9 cellular contexts compared by ENCODE assay signal in the genomic region with DNA sequence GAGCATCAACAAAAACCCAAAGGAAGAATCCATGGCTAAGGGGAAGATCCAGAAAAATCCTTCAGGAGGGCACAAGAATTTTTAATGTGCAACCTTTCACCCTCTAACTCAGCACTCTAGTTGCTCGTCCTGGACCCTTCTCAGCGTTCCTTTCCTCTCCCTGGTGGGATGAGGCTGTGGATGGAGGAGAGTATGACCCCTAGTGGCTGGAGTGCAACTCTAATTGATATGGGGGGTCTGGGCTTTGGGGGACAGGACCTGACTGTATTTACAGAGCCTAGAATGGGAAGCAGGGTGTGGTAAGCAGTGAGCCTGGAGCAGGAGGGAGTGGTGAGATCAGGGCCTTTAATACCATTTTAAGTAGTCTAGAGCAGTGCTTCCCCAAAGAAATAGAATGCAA.
DNase-seq lines count a peak whose midpoint lies in the region; ATAC-seq and TF ChIP-seq lines count a peak whose summit lies in the region.
"Had no signal": no experiment of that assay in that cellular context is flagged by ENCODE, and none has a peak within 500 bp of the region (broad histone marks: within the 10 kb centered on the region; RNA-seq: fewer than 3 reads in every experiment).

No MANE protein-coding gene starts in this region.

- H3K9ac ChIP-seq in MM.1S (ENCODE audit: low read length) (no peak overlapping the region), neuronal stem cell (ENCODE audit: low read depth, low read length, poor library complexity) (no peak overlapping the region)

- H2BK15ac ChIP-seq in neuronal stem cell (ENCODE audit: low read length), result no peak overlapping the region

- no peak overlapping the region for H3K4me3 Mint-ChIP-seq in effector memory CD8-positive, alpha-beta T cell
- no peak overlapping the region for H3K4me3 Mint-ChIP-seq in CD8-positive, alpha-beta memory T cell

- H3K27me3 ChIP-seq in MM.1S (replicated peaks; ENCODE audit: insufficient read depth, low read length), result no peaks in the 10 kb centered on the region
- H3K27me3 ChIP-seq in neuronal stem cell (ENCODE audit: control insufficient read depth in 3 of 3, insufficient read depth in 3 of 3, low read depth in 1 of 3, low read length in 3 of 3), result no peaks in the 10 kb centered on the region
- H3K27me3 ChIP-seq in CD8-positive, alpha-beta memory T cell (ENCODE audit: insufficient read depth, low read length, poor library complexity, severe bottlenecking), result no peaks in the 10 kb centered on the region

- H3K36me3 ChIP-seq in MM.1S (replicated peaks; ENCODE audit: insufficient read depth, low read length), result no peaks in the 10 kb centered on the region
- H3K36me3 ChIP-seq in neuronal stem cell (replicated peaks in 1 of 2; ENCODE audit: control insufficient read depth in 2 of 2, insufficient read depth in 2 of 2, low read length in 2 of 2), result no peaks in the 10 kb centered on the region
- H3K36me3 ChIP-seq in CD8-positive, alpha-beta memory T cell (ENCODE audit: insufficient read depth, low read length), result no peaks in the 10 kb centered on the region

- H2BK12ac ChIP-seq in neuronal stem cell (ENCODE audit: low read length), result no peak overlapping the region

- no CpG with 5 or more reads among the region's 2 CpGs for WGBS in neuronal stem cell (ENCODE audit: extremely low coverage in 2 of 2, insufficient read length in 2 of 2, insufficient replicate concordance in 1 of 2), 2 donors

- peaks cover 0 to 5% of the 10 kb centered on the region in 2 donors for H3K27me3 Mint-ChIP-seq in effector memory CD8-positive, alpha-beta T cell
- peaks cover 0 to 4% of the 10 kb centered on the region in 2 donors for H3K27me3 Mint-ChIP-seq in CD8-positive, alpha-beta memory T cell

- no peak overlapping the region for H3K27ac ChIP-seq in MM.1S (ENCODE audit: low read length)
- no peak overlapping the region for H3K27ac ChIP-seq in neuronal stem cell (replicated peaks; ENCODE audit: low read length)
- H3K27ac ChIP-seq in CD8-positive, alpha-beta memory T cell (ENCODE audit: low read depth, low read length), result no peak overlapping the region
- H3K27ac ChIP-seq: RWPE1 had no signal

- no peaks in the 10 kb centered on the region for H3F3A ChIP-seq in MM.1S (ENCODE audit: insufficient read depth, low read length)

- no peaks in the 10 kb centered on the region for H3K4me1 ChIP-seq in MM.1S (ENCODE audit: low read length)
- H3K4me1 ChIP-seq in neuronal stem cell (ENCODE audit: control insufficient read depth in 2 of 2, insufficient read depth in 1 of 2, low read depth in 1 of 2, low read length in 2 of 2), result no peaks in the 10 kb centered on the region
- H3K4me1 ChIP-seq in CD8-positive, alpha-beta memory T cell (ENCODE audit: insufficient read depth, low read length), result no peaks in the 10 kb centered on the region

- H3K4me3 ChIP-seq in GM12864 (ENCODE audit: low read depth, low read length) (no peak overlapping the region), MM.1S (ENCODE audit: low read length) (no peak overlapping the region), neuronal stem cell (ENCODE audit: low read length in 2 of 2) (no peak overlapping the region)
- no peak overlapping the region for H3K4me3 ChIP-seq in CD8-positive, alpha-beta memory T cell (ENCODE audit: low read length)

- DNase-seq in GM12864 (ENCODE audit: low read depth), result no peak
- no peak for DNase-seq in MM.1S
- DNase-seq in effector memory CD8-positive, alpha-beta T cell, result no peak
- no peak for DNase-seq in neuronal stem cell (ENCODE audit: low spot score)
- no peak for DNase-seq in GM19238 (ENCODE audit: insufficient read length, low spot score)
- no peak for DNase-seq in HPDE6-E6E7 (ENCODE audit: extremely low spot score)
- no peak for DNase-seq in CD8-positive, alpha-beta memory T cell

- POLR2A ChIA-PET in CD8-positive, alpha-beta memory T cell (lab: Charles Lee), result no interaction called here

- no peak overlapping the region for H4K91ac ChIP-seq in neuronal stem cell (ENCODE audit: low read depth, low read length, poor library complexity)

- TF ChIP-seq CTCF in GM12864 (IDR thresholded peaks at IDR 0.05; ENCODE audit: low read depth, low read length, missing control alignments) (peak; percentile 54), MM.1S (IDR thresholded peaks at IDR 0.05; ENCODE audit: low read length) (peak; percentile 51)

- no peak overlapping the region for H2BK5ac ChIP-seq in neuronal stem cell (ENCODE audit: low read length)

- H3K18ac ChIP-seq in neuronal stem cell (ENCODE audit: low read length), result no peak overlapping the region

- no peak overlapping the region for H4K8ac ChIP-seq in neuronal stem cell (ENCODE audit: low read depth, low read length)

- peak; percentile 35 for ATAC-seq in effector memory CD8-positive, alpha-beta T cell (replicated peaks)
- no peak for ATAC-seq in HG02885 (IDR thresholded peaks at IDR 0.05; ENCODE audit: poor library complexity, unreplicated experiment)

- H3K79me2 ChIP-seq in MM.1S (ENCODE audit: low read length), result no peaks in the 10 kb centered on the region

- H3K14ac ChIP-seq in neuronal stem cell (ENCODE audit: low read length), result no peak overlapping the region

- H3K36me3 Mint-ChIP-seq in effector memory CD8-positive, alpha-beta T cell (ENCODE audit: insufficient read depth), result no peaks in the 10 kb centered on the region
- no peaks in the 10 kb centered on the region for H3K36me3 Mint-ChIP-seq in CD8-positive, alpha-beta memory T cell

- no peak overlapping the region for H3K27ac Mint-ChIP-seq in effector memory CD8-positive, alpha-beta T cell
- peak overlapping the region in 1 of 8 donors; percentile 12 for H3K27ac Mint-ChIP-seq in CD8-positive, alpha-beta memory T cell

- H3K4me1 Mint-ChIP-seq in effector memory CD8-positive, alpha-beta T cell (ENCODE audit: low read depth in 2 of 2), result peaks cover 0 to 2% of the 10 kb centered on the region in 2 donors
- peaks cover 14 to 24% (median 15%) of the 10 kb centered on the region in 3 donors for H3K4me1 Mint-ChIP-seq in CD8-positive, alpha-beta memory T cell

- no peaks in the 10 kb centered on the region for H3K9me3 Mint-ChIP-seq in effector memory CD8-positive, alpha-beta T cell
- H3K9me3 Mint-ChIP-seq in CD8-positive, alpha-beta memory T cell, result no peaks in the 10 kb centered on the region

- no peak overlapping the region for H3K4me2 ChIP-seq in MM.1S (ENCODE audit: low read depth, low read length)
- H3K4me2 ChIP-seq in neuronal stem cell (ENCODE audit: insufficient read depth, low read length, poor library complexity, severe bottlenecking), result no peak overlapping the region

- H3K9me3 ChIP-seq in MM.1S (replicated peaks; ENCODE audit: insufficient read depth, low read length) (no peaks in the 10 kb centered on the region), neuronal stem cell (replicated peaks in 1 of 2; ENCODE audit: control insufficient read depth in 2 of 2, insufficient read depth in 1 of 2, low read depth in 1 of 2, low read length in 2 of 2) (no peaks in the 10 kb centered on the region)
- H3K9me3 ChIP-seq in CD8-positive, alpha-beta memory T cell (ENCODE audit: low read length), result no peaks in the 10 kb centered on the region

- H3K4ac ChIP-seq in neuronal stem cell (ENCODE audit: low read length), result no peak overlapping the region

- no peak overlapping the region for H3K23ac ChIP-seq in neuronal stem cell (ENCODE audit: low read depth, low read length, poor library complexity)

- CTCF ChIA-PET in CD8-positive, alpha-beta memory T cell (lab: Charles Lee), result no interaction called here

- H2AK5ac ChIP-seq in neuronal stem cell (ENCODE audit: low read depth, low read length), result no peak overlapping the region

- no peaks in the 10 kb centered on the region for H3K9me2 ChIP-seq in MM.1S (replicated peaks; ENCODE audit: insufficient read depth, low read length)

- no peak overlapping the region for H2BK120ac ChIP-seq in neuronal stem cell (ENCODE audit: low read depth, low read length)

- H3K79me1 ChIP-seq in neuronal stem cell (ENCODE audit: low read depth, low read length), result no peaks in the 10 kb centered on the region

- H2AFZ ChIP-seq in MM.1S (ENCODE audit: low read length), result no peak overlapping the region
- peak overlapping the region; percentile 8 for H2AFZ ChIP-seq in neuronal stem cell (ENCODE audit: low read length)

- H4K20me1 ChIP-seq in MM.1S (ENCODE audit: insufficient read depth, low read length), result no peaks in the 10 kb centered on the region
